1 cellular context compared by ENCODE assay signal in the genomic region with DNA sequence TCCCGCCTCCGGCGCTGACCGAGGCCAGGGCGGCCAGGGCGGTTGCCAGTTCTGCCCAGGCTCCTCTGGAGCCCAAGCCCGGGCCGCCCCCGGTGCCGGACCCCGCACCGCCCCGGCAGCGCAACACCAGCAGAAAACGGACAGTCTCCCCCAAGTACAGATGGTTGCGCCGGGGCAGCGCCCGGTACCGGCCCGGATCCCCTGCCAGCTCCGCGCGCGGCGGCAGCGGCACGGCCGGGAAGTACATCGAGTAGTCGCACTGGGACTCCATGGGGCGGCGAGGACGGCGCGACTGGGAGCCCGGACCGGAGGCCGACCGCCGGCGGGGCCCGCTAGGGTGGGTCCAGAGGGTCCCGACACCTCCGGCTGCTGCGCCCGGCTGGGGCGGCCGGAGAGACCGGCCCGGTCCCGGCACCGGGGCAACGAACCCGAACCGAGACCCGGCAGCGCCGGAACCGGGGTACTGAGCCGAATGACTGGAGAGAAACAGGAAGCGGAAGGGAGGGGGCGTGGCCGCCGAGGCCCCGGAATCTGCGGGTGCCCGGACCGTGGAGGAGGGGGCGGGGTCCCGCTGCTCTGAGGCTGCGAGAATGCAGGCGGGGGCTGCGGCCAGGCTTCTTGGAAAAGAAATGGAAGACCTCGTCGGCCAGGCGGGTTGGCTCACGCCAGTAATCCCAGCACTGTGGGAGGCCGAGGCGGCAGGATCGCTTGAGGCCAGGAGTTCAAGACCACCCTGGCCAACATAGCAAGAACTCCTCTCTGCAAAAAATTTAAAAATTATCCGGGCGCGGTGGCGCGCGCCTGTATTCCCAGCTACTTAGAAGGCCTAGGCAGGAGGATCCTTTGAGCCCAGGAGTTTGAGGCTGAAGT.
TF ChIP-seq lines count a peak whose summit lies in the region.

A gene with protein sequence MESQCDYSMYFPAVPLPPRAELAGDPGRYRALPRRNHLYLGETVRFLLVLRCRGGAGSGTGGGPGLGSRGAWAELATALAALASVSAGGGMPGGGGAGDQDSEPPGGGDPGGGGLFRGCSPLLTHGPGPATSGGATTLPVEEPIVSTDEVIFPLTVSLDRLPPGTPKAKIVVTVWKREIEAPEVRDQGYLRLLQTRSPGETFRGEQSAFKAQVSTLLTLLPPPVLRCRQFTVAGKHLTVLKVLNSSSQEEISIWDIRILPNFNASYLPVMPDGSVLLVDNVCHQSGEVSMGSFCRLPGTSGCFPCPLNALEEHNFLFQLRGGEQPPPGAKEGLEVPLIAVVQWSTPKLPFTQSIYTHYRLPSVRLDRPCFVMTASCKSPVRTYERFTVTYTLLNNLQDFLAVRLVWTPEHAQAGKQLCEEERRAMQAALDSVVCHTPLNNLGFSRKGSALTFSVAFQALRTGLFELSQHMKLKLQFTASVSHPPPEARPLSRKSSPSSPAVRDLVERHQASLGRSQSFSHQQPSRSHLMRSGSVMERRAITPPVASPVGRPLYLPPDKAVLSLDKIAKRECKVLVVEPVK (minus strand): TSS at position 495 of the 870 bp plus-strand sequence. CDS start 224 bp downstream, at position 271.

TF ChIP-seq in HCT116, 20 proteins besides CTCF, POLR2A, EP300 and RAD21 (continued from another document):
- TF ChIP-seq, protein P1, sequence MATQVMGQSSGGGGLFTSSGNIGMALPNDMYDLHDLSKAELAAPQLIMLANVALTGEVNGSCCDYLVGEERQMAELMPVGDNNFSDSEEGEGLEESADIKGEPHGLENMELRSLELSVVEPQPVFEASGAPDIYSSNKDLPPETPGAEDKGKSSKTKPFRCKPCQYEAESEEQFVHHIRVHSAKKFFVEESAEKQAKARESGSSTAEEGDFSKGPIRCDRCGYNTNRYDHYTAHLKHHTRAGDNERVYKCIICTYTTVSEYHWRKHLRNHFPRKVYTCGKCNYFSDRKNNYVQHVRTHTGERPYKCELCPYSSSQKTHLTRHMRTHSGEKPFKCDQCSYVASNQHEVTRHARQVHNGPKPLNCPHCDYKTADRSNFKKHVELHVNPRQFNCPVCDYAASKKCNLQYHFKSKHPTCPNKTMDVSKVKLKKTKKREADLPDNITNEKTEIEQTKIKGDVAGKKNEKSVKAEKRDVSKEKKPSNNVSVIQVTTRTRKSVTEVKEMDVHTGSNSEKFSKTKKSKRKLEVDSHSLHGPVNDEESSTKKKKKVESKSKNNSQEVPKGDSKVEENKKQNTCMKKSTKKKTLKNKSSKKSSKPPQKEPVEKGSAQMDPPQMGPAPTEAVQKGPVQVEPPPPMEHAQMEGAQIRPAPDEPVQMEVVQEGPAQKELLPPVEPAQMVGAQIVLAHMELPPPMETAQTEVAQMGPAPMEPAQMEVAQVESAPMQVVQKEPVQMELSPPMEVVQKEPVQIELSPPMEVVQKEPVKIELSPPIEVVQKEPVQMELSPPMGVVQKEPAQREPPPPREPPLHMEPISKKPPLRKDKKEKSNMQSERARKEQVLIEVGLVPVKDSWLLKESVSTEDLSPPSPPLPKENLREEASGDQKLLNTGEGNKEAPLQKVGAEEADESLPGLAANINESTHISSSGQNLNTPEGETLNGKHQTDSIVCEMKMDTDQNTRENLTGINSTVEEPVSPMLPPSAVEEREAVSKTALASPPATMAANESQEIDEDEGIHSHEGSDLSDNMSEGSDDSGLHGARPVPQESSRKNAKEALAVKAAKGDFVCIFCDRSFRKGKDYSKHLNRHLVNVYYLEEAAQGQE (IDR thresholded peaks at IDR 0.05; ENCODE audit: low read depth), result no peak
